ENCODE assay signal across 11 cellular contexts in the genomic region with DNA sequence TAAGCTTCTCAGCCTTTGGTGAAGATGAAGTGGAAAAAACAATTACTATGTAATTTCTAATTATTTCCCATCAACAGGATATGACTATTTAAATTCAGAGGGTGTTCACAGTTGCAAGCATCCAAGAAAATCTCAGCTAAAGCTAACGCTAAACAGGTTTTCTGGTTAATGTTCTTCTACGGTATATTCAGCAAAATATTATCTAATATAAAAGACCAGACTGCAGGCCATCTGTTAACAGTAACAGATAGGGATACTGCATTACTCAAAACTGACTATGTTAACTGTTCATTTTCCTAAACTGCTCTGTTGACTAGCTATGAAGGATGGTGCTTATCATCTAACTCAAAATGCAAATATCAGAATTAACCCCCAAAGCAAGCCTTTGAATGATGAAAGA.
"Had no signal": no experiment of that assay in that cellular context is flagged by ENCODE, and none has a peak within 500 bp of the region (broad histone marks: within the 10 kb centered on the region; RNA-seq: fewer than 3 reads in every experiment).

No MANE protein-coding gene starts in this region.

- H3K9me3 ChIP-seq: body of pancreas, prostate gland, right lobe of liver, tibial nerve had no signal

- H3K4me1 ChIP-seq: prostate gland had no signal

- H3K36me3 ChIP-seq: prostate gland, right lobe of liver, tibial nerve had no signal

- H3K4me3 ChIP-seq: body of pancreas, lung, prostate gland, right lobe of liver, tibial nerve had no signal

- H3K27me3 ChIP-seq: body of pancreas, right lobe of liver, tibial nerve had no signal

- H3K27ac ChIP-seq: body of pancreas, prostate gland, right lobe of liver, tibial nerve had no signal

- DNase-seq: activated naive CD4-positive, alpha-beta T cell treated with anti-CD3 and anti-CD28 coated beads for 36 hours; amniotic stem cell; body of pancreas; erythroblast; left colon; naive B cell; occipital lobe; right lobe of liver had no signal
